8 cellular contexts compared by ENCODE assay signal in genomic region chr18:62505669-62506494, GRCh38. TPM values are rescaled to one million over a fixed set of nuclear protein-coding genes. Genes with fewer than 3 reads are reported as not detected.
DNase-seq lines count a peak whose midpoint lies in the region; ATAC-seq, FAIRE-seq and TF ChIP-seq lines count a peak whose summit lies in the region.

No MANE protein-coding gene starts in this region.

- H3K27ac Mint-ChIP-seq in memory B cell: peak overlapping the region; percentile 76

- in situ Hi-C loops in GM12878 (cut with MboI): no loop called here

- TF ChIP-seq CTCF in OCI-LY3 (IDR thresholded peaks at IDR 0.05; ENCODE audit: low read depth, low read length) (no peak), GM12878 (IDR thresholded peaks at IDR 0.05 in 2 of 3, conservative IDR thresholded peaks at IDR 0.05 in 1 of 3; ENCODE audit: control insufficient read depth in 2 of 3, extremely low read depth in 1 of 3, insufficient read depth in 1 of 3, low read depth in 3 of 3, low read length in 3 of 3) (no peak), upper lobe of right lung (IDR thresholded peaks at IDR 0.05) (no peak)

- H3K27me3 Mint-ChIP-seq in memory B cell: no peaks in the 10 kb centered on the region

- ATAC-seq in GM18858 (IDR thresholded peaks at IDR 0.05; ENCODE audit: unreplicated experiment): peak; percentile 92
- peak; percentile 95 for ATAC-seq in HG02870 (IDR thresholded peaks at IDR 0.05; ENCODE audit: unreplicated experiment)
- peak; percentile 95 for ATAC-seq in GM12878
- peak; percentile 93 for ATAC-seq in memory B cell (ENCODE audit: low read depth)
- ATAC-seq in upper lobe of right lung: peak; percentile 46

- H3K9ac ChIP-seq in OCI-LY3 (ENCODE audit: low read length) (peak overlapping the region; percentile 23; the same call in 1 of the 2 replicates), GM12878 (ENCODE audit: control insufficient read depth, insufficient read depth, low read length) (peak overlapping the region; percentile 64)

- WGBS in GM12878 (ENCODE audit: insufficient coverage, insufficient replicate concordance, low lambda C conversion rate, missing lambda C conversion rate): 26% methylated on average over 8 of the region's 8 CpGs

- H3K4me1 ChIP-seq in OCI-LY3 (ENCODE audit: low read length) (peaks cover 22% of the 10 kb centered on the region), GM12878 (ENCODE audit: control insufficient read depth, insufficient read depth, low read length) (peaks cover 19% of the 10 kb centered on the region), upper lobe of right lung (peaks cover 5% of the 10 kb centered on the region)

- H2AFZ ChIP-seq in OCI-LY3 (ENCODE audit: low read depth, low read length) (no peak overlapping the region), GM12878 (ENCODE audit: control insufficient read depth, low read depth, low read length) (peak overlapping the region; percentile 51)

- SMC1A ChIA-PET in GM12878 (lab: Charles Lee; ENCODE audit: uncharacterized antibody, unreplicated experiment): interaction anchor here (0.6 to 3.9 kb wide), 6 partner anchors 9 to 193 kb away, joined by 3 to 19 read pairs (median 3); partner anchors contain the start of gene ZCCHC2

- no peaks in the 10 kb centered on the region for H3K9me3 Mint-ChIP-seq in memory B cell

- no peak for TF ChIP-seq POLR2A in GM12878 (IDR thresholded peaks at IDR 0.05; ENCODE audit: low read depth, low read length)

- H3K79me2 ChIP-seq in OCI-LY3 (ENCODE audit: low read length) (no peaks in the 10 kb centered on the region), GM12878 (ENCODE audit: control insufficient read depth, insufficient read depth, low read length) (no peaks in the 10 kb centered on the region)

- H3K27ac ChIP-seq in OCI-LY3 (ENCODE audit: low read length) (peak overlapping the region; percentile 68), GM12878 (ENCODE audit: control insufficient read depth, insufficient read depth) (peak overlapping the region; percentile 90), upper lobe of right lung (peak overlapping the region; percentile 82)

- TF ChIP-seq RAD21 in GM12878 (IDR thresholded peaks at IDR 0.05; ENCODE audit: insufficient read depth, low read depth, low read length): no peak

- H3K4me3 ChIP-seq in OCI-LY3 (ENCODE audit: low read length) (peak overlapping the region; percentile 66), GM12878 (peak overlapping the region; percentile 46; the same call in 1 of the 2 replicates), upper lobe of right lung (peak overlapping the region; percentile 55)

- H3K4me1 Mint-ChIP-seq in memory B cell: peaks cover 7% of the 10 kb centered on the region

- no peaks in the 10 kb centered on the region; the same call in 1 of the 2 replicates for H3K9me3 ChIP-seq in OCI-LY3 (ENCODE audit: insufficient read depth, low read length)
- no peaks in the 10 kb centered on the region; the same call in 2 of the 3 replicates for H3K9me3 ChIP-seq in GM12878 (replicated peaks; ENCODE audit: control insufficient read depth, insufficient read depth, low read length)
- no peaks in the 10 kb centered on the region for H3K9me3 ChIP-seq in upper lobe of right lung

- peak; percentile 97 for FAIRE-seq in GM12878 (lab: Jason Lieb, UNC)

- H3K4me2 ChIP-seq in OCI-LY3 (ENCODE audit: low read length) (peak overlapping the region; percentile 88), GM12878 (ENCODE audit: control insufficient read depth, insufficient read depth) (peak overlapping the region; percentile 99)

- H4K20me1 ChIP-seq in OCI-LY3 (ENCODE audit: insufficient read depth, low read length) (peaks cover 3% of the 10 kb centered on the region; the same call in 1 of the 2 replicates), GM12878 (ENCODE audit: control insufficient read depth, insufficient read depth) (no peaks in the 10 kb centered on the region)

- RAD21 ChIA-PET in GM12878 (lab: Charles Lee; ENCODE audit: unreplicated experiment): interaction anchor here (0.6 to 2.1 kb wide), 4 partner anchors 17 to 546 kb away, joined by 3 to 12 read pairs (median 5); partner anchors contain the start of gene ZCCHC2

- TF ChIP-seq EP300 in GM12878 (IDR thresholded peaks at IDR 0.05; ENCODE audit: borderline replicate concordance in 1 of 2, control insufficient read depth in 1 of 2, low read depth in 2 of 2, low read length in 2 of 2): no peak

- peak overlapping the region; percentile 77 for H3K4me3 Mint-ChIP-seq in memory B cell

- DNase-seq in GM12878 (ENCODE audit: low read depth, low spot score) (peak; percentile 78), memory B cell (ENCODE audit: low spot score in 2 of 2) (peak; percentile 19), upper lobe of right lung (no peak), HCEC 1CT (no peak), NCI-H128 (lab: John Stamatoyannopoulos, UW; ENCODE audit: unreplicated experiment) (no peak)

- CTCF ChIA-PET in GM12878 (lab: Yijun Ruan, JAX): interaction anchor here (0.6 to 1.8 kb wide), 7 partner anchors 16 to 318 kb away, joined by 3 to 11 read pairs (median 3); partner anchors contain the start of gene ZCCHC2

- no TSS peak for BruUV-seq in GM12878 (replicated peaks; lab: Mats Ljungman, UMichigan)

- intact Hi-C loops in GM12878 (cut with micrococcal nuclease; ENCODE audit: unreplicated experiment): loop anchor here (2.0 kb wide), 1 partner anchor 17 kb away; the partner anchor contains the start of gene ZCCHC2
- intact Hi-C loops in upper lobe of right lung (cut with DNase I): no loop called here

- POLR2A ChIA-PET in GM12878 (lab: Charles Lee): interaction anchor here (0.6 to 2.2 kb wide), 9 partner anchors 17 to 876 kb away, joined by 3 to 22 read pairs (median 3); partner anchors contain the start of gene ZCCHC2

- H3K36me3 ChIP-seq in OCI-LY3 (replicated peaks; ENCODE audit: low read depth, low read length) (peaks cover 4% of the 10 kb centered on the region), GM12878 (ENCODE audit: control insufficient read depth in 2 of 2, insufficient read depth in 2 of 2, low read length in 1 of 2) (no peaks in the 10 kb centered on the region), upper lobe of right lung (no peaks in the 10 kb centered on the region)

- H3K27me3 ChIP-seq in OCI-LY3 (ENCODE audit: low read depth, low read length) (peaks cover 8% of the 10 kb centered on the region; the same call in 1 of the 2 replicates), GM12878 (replicated peaks in 1 of 2; ENCODE audit: control insufficient read depth in 2 of 2, insufficient read depth in 2 of 2, low read length in 1 of 2) (no peaks in the 10 kb centered on the region; a peak in 1 of 4 replicates), upper lobe of right lung (no peaks in the 10 kb centered on the region)

- H3K36me3 Mint-ChIP-seq in memory B cell: no peaks in the 10 kb centered on the region

TF ChIP-seq in GM12878, 131 proteins besides CTCF, POLR2A, EP300 and RAD21 (continues in another document):
- TF ChIP-seq NR2C1 (IDR thresholded peaks at IDR 0.05) (no peak), ETV6 (conservative IDR thresholded peaks at IDR 0.05 in 1 of 2, IDR thresholded peaks at IDR 0.05 in 1 of 2; ENCODE audit: borderline replicate concordance in 1 of 2, low read depth in 1 of 2) (peak in 1 of 2 experiments; percentile 30; a peak in 1 of 4 replicates)
- TF ChIP-seq, protein P1, sequence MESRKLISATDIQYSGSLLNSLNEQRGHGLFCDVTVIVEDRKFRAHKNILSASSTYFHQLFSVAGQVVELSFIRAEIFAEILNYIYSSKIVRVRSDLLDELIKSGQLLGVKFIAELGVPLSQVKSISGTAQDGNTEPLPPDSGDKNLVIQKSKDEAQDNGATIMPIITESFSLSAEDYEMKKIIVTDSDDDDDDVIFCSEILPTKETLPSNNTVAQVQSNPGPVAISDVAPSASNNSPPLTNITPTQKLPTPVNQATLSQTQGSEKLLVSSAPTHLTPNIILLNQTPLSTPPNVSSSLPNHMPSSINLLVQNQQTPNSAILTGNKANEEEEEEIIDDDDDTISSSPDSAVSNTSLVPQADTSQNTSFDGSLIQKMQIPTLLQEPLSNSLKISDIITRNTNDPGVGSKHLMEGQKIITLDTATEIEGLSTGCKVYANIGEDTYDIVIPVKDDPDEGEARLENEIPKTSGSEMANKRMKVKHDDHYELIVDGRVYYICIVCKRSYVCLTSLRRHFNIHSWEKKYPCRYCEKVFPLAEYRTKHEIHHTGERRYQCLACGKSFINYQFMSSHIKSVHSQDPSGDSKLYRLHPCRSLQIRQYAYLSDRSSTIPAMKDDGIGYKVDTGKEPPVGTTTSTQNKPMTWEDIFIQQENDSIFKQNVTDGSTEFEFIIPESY (IDR thresholded peaks at IDR 0.05): no peak

RNA-seq across cellular contexts. Expression of gene ZCCHC2, which starts 16.9 kb away (rescaled TPM):
- 33.4 and 36.8 TPM in 2 replicates for total RNA-seq in GM12878 (2013; cell fraction: nucleolus; rRNA removed)
- total RNA-seq in GM12878 (2014; rRNA removed): 6.5 and 7.7 TPM in 2 replicates
- total RNA-seq in GM12878 (2014; rRNA removed; fragmentation: Illumina TruSeq; extraction: Trizol): 9.5 and 9.6 TPM in 2 replicates
- 12.0 and 14.4 TPM in 2 replicates for total RNA-seq in GM12878 (2021)
- polyA plus RNA-seq in GM12878 (2011; ENCODE audit: low read depth): 5.0 TPM
- 17.4 and 19.1 TPM in 2 replicates for polyA plus RNA-seq in GM12878 (2011; rRNA removed)
- 15.6 and 17.7 TPM in 2 replicates for polyA plus RNA-seq in GM12878 (2011; cell fraction: cytosol; rRNA removed)
- polyA plus RNA-seq in GM12878 (2011; cell fraction: nucleus; rRNA removed): 24.6 and 27.5 TPM in 2 replicates
- 10.2 and 11.4 TPM in 2 replicates for polyA plus RNA-seq in GM12878 (2012)
- 10.6 and 12.7 TPM in 2 replicates for polyA plus RNA-seq in GM12878 (2014; fragmentation: Illumina TruSeq; extraction: Trizol)
- 1 to 10 TPM; 1.7 to 2.7 TPM for polyA plus RNA-seq in GM12878 (2014; fragmentation: Nextera tagmentation; extraction: Ambion mirVana)
- 8.0 and 10.2 TPM in 2 replicates for polyA plus RNA-seq in GM12878 (2014; rRNA removed)
- polyA plus RNA-seq in GM12878 (2016; fragmentation: Nextera tagmentation; extraction: Ambion mirVana): 1 to 10 TPM; 2.1 to 2.2 TPM
- 42.4 and 46.8 TPM in 2 replicates for polyA minus RNA-seq in GM12878 (2011; rRNA and poly(A)+ RNA removed)
- polyA minus RNA-seq in GM12878 (2011; cell fraction: cytosol; rRNA and poly(A)+ RNA removed): 12.4 and 14.0 TPM in 2 replicates
- 28.9 and 45.7 TPM in 2 replicates for polyA minus RNA-seq in GM12878 (2011; cell fraction: nucleus; rRNA and poly(A)+ RNA removed)
- total RNA-seq in upper lobe of right lung: 36.6 TPM

Comparison
In these comparisons a context has a peak if more than half of its experiments do, and no peak if none do; other contexts are left out.
1. DNase-seq: peak in GM12878 (single experiment) and memory B cell (2 of 2); none in upper lobe of right lung (single experiment), HCEC 1CT (single experiment) and NCI-H128 (single experiment).
2. Peak in every context shown above with its lines, with median percentiles within 50 percentile points of each other: ATAC-seq, H3K27ac ChIP-seq and H3K4me3 ChIP-seq.